30 cellular contexts compared by ENCODE assay signal in the genomic region with DNA sequence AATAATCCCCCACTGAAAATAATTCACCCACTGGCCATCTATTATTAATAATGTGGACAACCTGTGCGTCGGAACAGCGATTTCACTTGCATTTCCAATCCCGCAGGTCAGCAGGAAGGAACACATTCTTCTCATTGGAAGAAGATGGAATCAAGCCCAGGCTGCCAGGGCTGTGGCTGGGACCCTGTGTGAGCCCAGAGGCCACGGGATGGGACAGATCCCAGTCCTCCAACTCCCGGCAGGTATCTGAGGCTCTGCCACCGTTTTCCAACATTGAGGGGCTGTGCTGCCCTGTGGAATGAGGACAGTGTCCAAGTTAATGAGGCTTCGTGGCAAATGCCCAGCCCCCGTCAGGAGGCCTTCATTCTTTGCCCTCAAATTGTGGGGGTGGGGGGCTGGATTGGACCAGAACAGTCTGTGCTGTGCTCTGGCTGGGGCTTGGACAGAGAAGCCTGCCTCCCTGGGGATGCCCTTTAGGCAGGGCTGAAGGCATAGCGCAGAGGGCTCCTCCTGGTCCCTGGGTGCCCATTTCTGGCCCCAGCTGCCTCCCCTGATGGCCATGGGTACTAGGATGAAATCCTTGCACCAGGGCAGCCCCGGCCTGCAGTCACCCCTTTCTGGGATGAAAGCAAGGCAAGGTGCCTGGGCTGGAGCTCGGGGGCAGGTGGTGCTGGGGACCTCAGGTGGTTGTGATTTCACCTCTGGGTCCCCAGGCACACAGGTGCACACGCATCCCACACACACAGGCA.
"Had no signal": no experiment of that assay in that cellular context is flagged by ENCODE, and none has a peak within 500 bp of the region (broad histone marks: within the 10 kb centered on the region; RNA-seq: fewer than 3 reads in every experiment).

No MANE protein-coding gene starts in this region.

- DNase-seq: colonic mucosa; effector CD8-positive, alpha-beta T cell; endodermal cell; foreskin keratinocyte; heart right ventricle; hippocampal formation; left colon; left ventricle myocardium superior; lower lobe of right lung; naive thymus-derived CD8-positive, alpha-beta T cell; nephron progenitor cell; stimulated activated CD4-positive, alpha-beta T cell treated with anti-CD3 and anti-CD28 coated beads, Interleukin-12 subunit alpha, Interleukin-12 subunit beta, amount 100 ng/mL, for 4 hours; stimulated activated CD4-positive, alpha-beta T cell treated with anti-CD3 and anti-CD28 coated beads, Interleukin-1b, Interleukin-23, amount 100 ng/mL, for 48 hours; stimulated activated CD4-positive, alpha-beta T cell treated with anti-CD3 and anti-CD28 coated beads, Interleukin-4, amount 100 ng/mL, for 1 hour; stimulated activated naive CD4-positive, alpha-beta T cell treated with Interleukin-2 at 50 U/mL for 16 hours; stomach; thyroid gland; trophoblast cell had no signal

- H3K27ac Mint-ChIP-seq: dendritic cell treated with granulocyte-macrophage colony-stimulating factor and Interleukin-4, amounts not matched to agents 40 ng/mL and 50 ng/mL, for 4 days; endodermal cell; progenitor cell of endocrine pancreas; stimulated activated effector memory CD8-positive, alpha-beta T cell treated with anti-CD3 and anti-CD28 coated beads, Interleukin-12 subunit alpha, Interleukin-12 subunit beta, amount 100 ng/mL, for 72 hours had no signal

- H3K27ac ChIP-seq: colonic mucosa, epithelial cell of prostate, foreskin keratinocyte, gastroesophageal sphincter, heart right ventricle, lower lobe of right lung, neutrophil, pancreas, right atrium auricular region, stomach, thyroid gland, vagina had no signal

- ATAC-seq: esophagus mucosa; foreskin keratinocyte; gastroesophageal sphincter; heart right ventricle; left colon; left ventricle myocardium superior; lower lobe of right lung; naive thymus-derived CD8-positive, alpha-beta T cell; pancreas; sciatic nerve; stimulated activated effector memory CD8-positive, alpha-beta T cell treated with anti-CD3 and anti-CD28 coated beads, Interleukin-12 subunit alpha, Interleukin-12 subunit beta, amount 100 ng/mL, for 72 hours had no signal

- H3K4me1 ChIP-seq: colonic mucosa, foreskin keratinocyte had no signal

- H3K9me3 Mint-ChIP-seq: endodermal cell; naive thymus-derived CD8-positive, alpha-beta T cell; stimulated activated effector memory CD8-positive, alpha-beta T cell treated with anti-CD3 and anti-CD28 coated beads, Interleukin-12 subunit alpha, Interleukin-12 subunit beta, amount 100 ng/mL, for 72 hours had no signal

- H3K27me3 ChIP-seq: colonic mucosa, foreskin keratinocyte, neutrophil, pancreas, right atrium auricular region, thyroid gland, vagina had no signal

- H3K4me1 Mint-ChIP-seq: endodermal cell had no signal

- H3K9me3 ChIP-seq: colonic mucosa, gastroesophageal sphincter, heart right ventricle, lower lobe of right lung, neutrophil, pancreas, right atrium auricular region, stomach, thyroid gland, vagina had no signal

- H3K4me3 Mint-ChIP-seq: dendritic cell treated with granulocyte-macrophage colony-stimulating factor and Interleukin-4, amounts not matched to agents 40 ng/mL and 50 ng/mL, for 4 days; endodermal cell; nephron progenitor cell; stimulated activated effector memory CD8-positive, alpha-beta T cell treated with anti-CD3 and anti-CD28 coated beads, Interleukin-12 subunit alpha, Interleukin-12 subunit beta, amount 100 ng/mL, for 72 hours had no signal

- H3K36me3 Mint-ChIP-seq: naive thymus-derived CD8-positive, alpha-beta T cell; stimulated activated effector memory CD8-positive, alpha-beta T cell treated with anti-CD3 and anti-CD28 coated beads, Interleukin-12 subunit alpha, Interleukin-12 subunit beta, amount 100 ng/mL, for 72 hours had no signal

- H3K4me2 ChIP-seq: smooth muscle cell had no signal

- H3K4me3 ChIP-seq: colonic mucosa, gastroesophageal sphincter, heart right ventricle, lower lobe of right lung, pancreas, right atrium auricular region, smooth muscle cell, stomach, thyroid gland, vagina had no signal

- H3K36me3 ChIP-seq: colonic mucosa, gastroesophageal sphincter, heart right ventricle, lower lobe of right lung, neutrophil, pancreas, right atrium auricular region, stomach, thyroid gland, vagina had no signal
